In genomic region chr14:39268393-39268792, GRCh38 we compare ENCODE assay signal across 8 cellular contexts. TPM values are rescaled to one million over a fixed set of nuclear protein-coding genes. Genes with fewer than 3 reads are reported as not detected.
A peak's percentile ranks its signal among the peaks of the same experiment; 100 is the strongest.
DNase-seq lines count a peak whose midpoint lies in the region; ATAC-seq and TF ChIP-seq lines count a peak whose summit lies in the region.

No MANE protein-coding gene starts in this region.

- H3K4me2 ChIP-seq in H9 (ENCODE audit: insufficient read depth, insufficient read length, low read length) = peak overlapping the region; percentile 65
- peak overlapping the region; percentile 77; the same call in 1 of the 2 replicates for H3K4me2 ChIP-seq in SK-N-SH
- H3K4me2 ChIP-seq in fibroblast of lung (ENCODE audit: extremely low read depth, insufficient read depth, low read length) = peak overlapping the region; percentile 92

- H3K36me3 ChIP-seq in ACC112 (ENCODE audit: insufficient read depth, low read length) (peaks cover 7% of the 10 kb centered on the region; the same call in 1 of the 2 replicates), SK-N-SH (replicated peaks in 1 of 2; ENCODE audit: control insufficient read depth in 1 of 2, insufficient read depth in 2 of 2, low read length in 1 of 2) (no peaks in the 10 kb centered on the region), fibroblast of lung (ENCODE audit: control insufficient read depth, insufficient read depth, low read length) (no peaks in the 10 kb centered on the region), WERI-Rb-1 (peaks cover 3% of the 10 kb centered on the region; the same call in 1 of the 2 replicates)

- POLR2A ChIA-PET in SK-N-SH (lab: Yijun Ruan, JAX) = no interaction called here

- no peak overlapping the region for H3K9ac ChIP-seq in H9 (ENCODE audit: extremely low read depth, insufficient read length, low read length)
- H3K9ac ChIP-seq in SK-N-SH = peak overlapping the region; percentile 87; the same call in 1 of the 2 replicates
- H3K9ac ChIP-seq in fibroblast of lung (ENCODE audit: insufficient read depth, low read length) = no peak overlapping the region

- H2AK5ac ChIP-seq in H9 (ENCODE audit: insufficient read length, low read length) = no peak overlapping the region

- TF ChIP-seq RAD21 in SK-N-SH (IDR thresholded peaks at IDR 0.05; ENCODE audit: low read length) = no peak

- no peak for TF ChIP-seq EP300 in SK-N-SH (IDR thresholded peaks at IDR 0.05; ENCODE audit: borderline replicate concordance in 1 of 2, low read depth in 1 of 2, low read length in 1 of 2)

- CTCF ChIA-PET in SK-N-SH (lab: Yijun Ruan, JAX) = no interaction called here

- no peak overlapping the region for H4K8ac ChIP-seq in H9 (replicated peaks; ENCODE audit: insufficient read length, low read depth, low read length)

- peaks cover 19 to 21% of the 10 kb centered on the region in 2 experiments for H3K4me1 Mint-ChIP-seq in H9

- H2BK15ac ChIP-seq in H9 (ENCODE audit: low read depth, low read length) = no peak overlapping the region

- ATAC-seq in GM18867 (IDR thresholded peaks at IDR 0.05; ENCODE audit: unreplicated experiment) = no peak
- ATAC-seq in GM21786 (IDR thresholded peaks at IDR 0.05; ENCODE audit: unreplicated experiment) = no peak

- no peak overlapping the region for H3K23ac ChIP-seq in H9 (ENCODE audit: insufficient read length, low read depth, low read length)

- no CpG with 5 or more reads among the region's 2 CpGs for WGBS in H9 (ENCODE audit: extremely low coverage, insufficient read length, low lambda C conversion rate)
- WGBS in SK-N-SH (ENCODE audit: low lambda C conversion rate) = 10% methylated on average over 2 of the region's 2 CpGs

- H3K9me3 Mint-ChIP-seq in H9 = peaks cover 25% of the 10 kb centered on the region in 2 experiments

- H3K18ac ChIP-seq in H9 (ENCODE audit: insufficient read length, low read depth, low read length) = no peak overlapping the region

- H4K20me1 ChIP-seq in H9 (ENCODE audit: control insufficient read depth, insufficient read depth, insufficient read length) = no peaks in the 10 kb centered on the region
- no peaks in the 10 kb centered on the region for H4K20me1 ChIP-seq in SK-N-SH (ENCODE audit: insufficient read depth)
- H4K20me1 ChIP-seq in fibroblast of lung (ENCODE audit: control insufficient read depth, extremely low read depth, insufficient read depth, low read length) = no peaks in the 10 kb centered on the region

- H2BK5ac ChIP-seq in H9 (ENCODE audit: insufficient read length, low read length) = no peak overlapping the region

- H4K5ac ChIP-seq in H9 (ENCODE audit: insufficient read length, low read depth, low read length) = no peak overlapping the region

- H3K23me2 ChIP-seq in H9 (ENCODE audit: insufficient read length, low read depth, low read length, poor library complexity, severe bottlenecking) = peaks cover 4% of the 10 kb centered on the region

- H4K91ac ChIP-seq in H9 (ENCODE audit: insufficient read length, low read depth, low read length) = no peak overlapping the region

- no peak for TF ChIP-seq CTCF in H9 (conservative IDR thresholded peaks at IDR 0.05)
- TF ChIP-seq CTCF in SK-N-SH (IDR thresholded peaks at IDR 0.05) = no peak
- TF ChIP-seq CTCF in fibroblast of lung (conservative IDR thresholded peaks at IDR 0.05 in 1 of 2, IDR thresholded peaks at IDR 0.05 in 1 of 2; ENCODE audit: low read depth in 1 of 2, low read length in 2 of 2) = no peak
- TF ChIP-seq CTCF in WERI-Rb-1 (IDR thresholded peaks at IDR 0.05; ENCODE audit: low read depth, low read length) = no peak

- H3T11ph ChIP-seq in H9 (ENCODE audit: low read length) = no peak overlapping the region

- peak overlapping the region; percentile 87 to 93 for H3K4me3 Mint-ChIP-seq in H9

- H3K27ac ChIP-seq in ACC112 (ENCODE audit: low read depth, low read length) (no peak overlapping the region), H9 (ENCODE audit: insufficient read length, low read depth, low read length) (no peak overlapping the region), SK-N-SH (ENCODE audit: low read depth in 2 of 2, low read length in 1 of 2) (peak overlapping the region in 1 of 2 experiments; percentile 84; a peak in 1 of 4 replicates), fibroblast of lung (ENCODE audit: insufficient read depth, low read length) (no peak overlapping the region), WERI-Rb-1 (no peak overlapping the region)

- peak overlapping the region; percentile 97 for H3K4me3 ChIP-seq in ACC112 (ENCODE audit: low read depth, low read length)
- peak overlapping the region; percentile 68 for H3K4me3 ChIP-seq in SK-N-SH (ENCODE audit: low read depth in 2 of 2, low read length in 1 of 2)
- peak overlapping the region; percentile 76 to 97 (median 88) for H3K4me3 ChIP-seq in fibroblast of lung (replicated peaks in 1 of 4; ENCODE audit: control extremely low read depth in 1 of 4, insufficient read depth in 1 of 4, low read depth in 3 of 4, low read length in 4 of 4)
- peak overlapping the region; percentile 92 for H3K4me3 ChIP-seq in skeletal muscle cell (ENCODE audit: low read depth, low read length)
- no peak overlapping the region for H3K4me3 ChIP-seq in WERI-Rb-1 (ENCODE audit: low read depth, low read length)

- H3K79me1 ChIP-seq in H9 (ENCODE audit: insufficient read depth, low read depth, low read length, poor library complexity, severe bottlenecking) = no peaks in the 10 kb centered on the region

- H2BK120ac ChIP-seq in H9 (ENCODE audit: low read depth, low read length, poor library complexity, severe bottlenecking) = no peak overlapping the region

- no peak overlapping the region for H3K4ac ChIP-seq in H9 (ENCODE audit: low read depth, low read length)

- no peak overlapping the region for H3K14ac ChIP-seq in H9 (ENCODE audit: insufficient read depth, low read length)

- H2AFZ ChIP-seq in ACC112 (ENCODE audit: low read length, unreplicated experiment) (no peak overlapping the region), H9 (ENCODE audit: low read length) (no peak overlapping the region), SK-N-SH (ENCODE audit: low read depth) (no peak overlapping the region), fibroblast of lung (ENCODE audit: low read length) (no peak overlapping the region)

- no peak overlapping the region for H2BK12ac ChIP-seq in H9 (ENCODE audit: insufficient read length, low read depth, low read length)

- peaks cover 51% of the 10 kb centered on the region for H3K79me2 ChIP-seq in ACC112 (ENCODE audit: control insufficient read depth, insufficient read depth, low read length, unreplicated experiment)
- H3K79me2 ChIP-seq in H9 (ENCODE audit: insufficient read depth, low read length) = peaks cover 11% of the 10 kb centered on the region; the same call in 1 of the 2 replicates
- H3K79me2 ChIP-seq in SK-N-SH (ENCODE audit: insufficient read depth) = peaks cover 55% of the 10 kb centered on the region
- H3K79me2 ChIP-seq in fibroblast of lung (ENCODE audit: control insufficient read depth, insufficient read depth, low read length) = peaks cover 29% of the 10 kb centered on the region

- DNase-seq in H9 (no peak), SK-N-SH (no peak), fibroblast of lung (ENCODE audit: low read depth in 2 of 2) (peak; percentile 27 to 57), skeletal muscle cell (ENCODE audit: low read depth) (no peak), WERI-Rb-1 (no peak)

- H3K9me3 ChIP-seq in H9 (ENCODE audit: control insufficient read depth, low read depth, low read length) (no peaks in the 10 kb centered on the region), SK-N-SH (no peaks in the 10 kb centered on the region), fibroblast of lung (ENCODE audit: control insufficient read depth, insufficient read depth, low read depth, low read length) (no peaks in the 10 kb centered on the region), WERI-Rb-1 (ENCODE audit: severe bottlenecking) (peaks cover 5% of the 10 kb centered on the region)

- no peak overlapping the region for H2BK20ac ChIP-seq in H9 (ENCODE audit: low read depth, low read length, poor library complexity, severe bottlenecking)

- no peaks in the 10 kb centered on the region for H3K9me2 ChIP-seq in SK-N-SH

- no peak overlapping the region for H3K27ac Mint-ChIP-seq in H9

- H3K4me1 ChIP-seq in ACC112 (ENCODE audit: control insufficient read depth, insufficient read depth, low read length, unreplicated experiment) = peaks cover 20% of the 10 kb centered on the region
- H3K4me1 ChIP-seq in H9 (ENCODE audit: insufficient read depth, low read length) = peaks cover 4% of the 10 kb centered on the region; the same call in 1 of the 2 replicates
- H3K4me1 ChIP-seq in SK-N-SH (ENCODE audit: control insufficient read depth in 1 of 2, insufficient read depth in 2 of 2, low read depth in 1 of 2, low read length in 1 of 2) = peaks cover 0 to 9% of the 10 kb centered on the region in 2 experiments; a peak in 2 of 4 replicates
- H3K4me1 ChIP-seq in fibroblast of lung (ENCODE audit: control insufficient read depth, extremely low read depth, insufficient read depth, low read length) = no peaks in the 10 kb centered on the region

- peaks cover 17 to 29% (median 20%) of the 10 kb centered on the region in 3 experiments for H3K36me3 Mint-ChIP-seq in H9 (ENCODE audit: insufficient read depth in 1 of 3, low read depth in 3 of 3)

- no peaks in the 10 kb centered on the region for H3F3A ChIP-seq in SK-N-SH (replicated peaks; ENCODE audit: insufficient read depth)

- no peak overlapping the region for H3K56ac ChIP-seq in H9 (ENCODE audit: insufficient read length, low read depth, low read length)

- H3K27me3 Mint-ChIP-seq in H9 (ENCODE audit: low read depth) = peaks cover 2% of the 10 kb centered on the region; the same call in 1 of the 2 replicates

- H3K27me3 ChIP-seq in ACC112 (ENCODE audit: insufficient read depth, low read length) (no peaks in the 10 kb centered on the region), H9 (ENCODE audit: insufficient read depth, low read length) (no peaks in the 10 kb centered on the region), SK-N-SH (ENCODE audit: insufficient read depth) (no peaks in the 10 kb centered on the region), fibroblast of lung (ENCODE audit: control insufficient read depth, insufficient read depth, low read length) (no peaks in the 10 kb centered on the region), WERI-Rb-1 (ENCODE audit: insufficient read depth, low read depth, severe bottlenecking) (no peaks in the 10 kb centered on the region)

TF ChIP-seq in SK-N-SH, 30 proteins besides CTCF, POLR2A, EP300 and RAD21:
- no peak for TF ChIP-seq TCF12 (IDR thresholded peaks at IDR 0.05)

RNA-seq across cellular contexts. Expression of gene MIA2, which starts 34.7 kb away (rescaled TPM):
- total RNA-seq in H9 (2021) (15.0 and 15.3 TPM in 2 replicates), fibroblast of lung (11.8 and 15.0 TPM in 2 replicates)
- polyA plus RNA-seq in SK-N-SH (2012; rRNA removed) (2.6 and 4.7 TPM in 2 replicates), fibroblast of lung (8.5 and 9.7 TPM in 2 replicates)
- 2.7 and 3.6 TPM in 2 replicates for polyA plus RNA-seq in SK-N-SH (2012; cell fraction: cytosol; rRNA removed)
- polyA plus RNA-seq in SK-N-SH (2012; cell fraction: nucleus; rRNA removed) = 4.0 and 6.8 TPM in 2 replicates
- 5.9 and 7.3 TPM in 2 replicates for polyA plus RNA-seq in fibroblast of lung (2012)
- 2.0 and 3.2 TPM in 2 replicates for polyA minus RNA-seq in fibroblast of lung (ENCODE audit: low replicate concordance)

Comparison
In these comparisons a context has a peak if more than half of its experiments do, and no peak if none do; other contexts are left out.
1. DNase-seq: peak in fibroblast of lung (2 of 2); none in H9 (single experiment), SK-N-SH (single experiment), skeletal muscle cell (single experiment) and WERI-Rb-1 (single experiment).
2. Peak in every context shown above with its lines, with median percentiles within 50 percentile points of each other: H3K4me2 ChIP-seq.